Comparison of ENCODE assay signal across 20 cellular contexts in genomic region chr6:38185244-38185643, GRCh38.
DNase-seq lines count a peak whose midpoint lies in the region; ATAC-seq, FAIRE-seq and TF ChIP-seq lines count a peak whose summit lies in the region.
"Had no signal": no experiment of that assay in that cellular context is flagged by ENCODE, and none has a peak within 500 bp of the region (broad histone marks: within the 10 kb centered on the region; RNA-seq: fewer than 3 reads in every experiment).

No MANE protein-coding gene starts in this region.

- intact Hi-C loops in spleen (cut with DNase I; ENCODE audit: low total_unique reads) = no loop called here

- H3K27ac ChIP-seq in caudate nucleus (ENCODE audit: low read depth, low read length) (peak overlapping the region; percentile 46), spleen (no peak overlapping the region)
- H3K27ac ChIP-seq: A549, GM23248, SJCRH30 had no signal

- no peak for ATAC-seq in GM19452 (IDR thresholded peaks at IDR 0.05; ENCODE audit: unreplicated experiment)
- ATAC-seq: A549 had no signal

- 94 to 97% (median 95%) methylated on average over 6 of the region's 6 CpGs for WGBS in spleen, 5 donors

- TF ChIP-seq CTCF in spleen (IDR thresholded peaks at IDR 0.05 in 8 of 11, conservative IDR thresholded peaks at IDR 0.05 in 3 of 11) = no peak

- no peaks in the 10 kb centered on the region for H3K4me1 ChIP-seq in spleen
- H3K4me1 ChIP-seq: A549, SJCRH30 had no signal

- no peak for TF ChIP-seq POLR2A in spleen (IDR thresholded peaks at IDR 0.05)

- H3K27me3 ChIP-seq in H7 (ENCODE audit: control insufficient read depth, insufficient read depth, low read length) (no peaks in the 10 kb centered on the region), spleen (replicated peaks in 1 of 7) (no peaks in the 10 kb centered on the region)
- H3K27me3 ChIP-seq: BE2C, SJCRH30 had no signal

- FAIRE-seq in urothelium cell line (lab: Jason Lieb, UNC) = no peak
- FAIRE-seq: A549, RCC 7860 had no signal

- H3K4me3 ChIP-seq in H7 (ENCODE audit: insufficient read depth, low read depth, low read length) (no peak overlapping the region), spleen (no peak overlapping the region)
- H3K4me3 ChIP-seq: A549, GM23248, SJCRH30 had no signal

- no peaks in the 10 kb centered on the region for H3K36me3 ChIP-seq in H7 (replicated peaks; ENCODE audit: control insufficient read depth, insufficient read depth, low read length)
- peaks cover 0 to 43% (median 0%) of the 10 kb centered on the region in 6 donors for H3K36me3 ChIP-seq in spleen
- H3K36me3 ChIP-seq: BE2C, SJCRH30 had no signal

- peak; percentile 2 for DNase-seq in H7
- DNase-seq in caudate nucleus (lab: John Stamatoyannopoulos, UW) = peak in 14 of 61 donors; percentile 17 to 42 (median 30)
- peak; percentile 55 for DNase-seq in medulla oblongata (ENCODE audit: extremely low spot score)
- peak; percentile 29 for DNase-seq in spleen
- DNase-seq in urothelium cell line (ENCODE audit: low spot score) = no peak
- no peak for DNase-seq in NCI-H2107 treated with DMSO at 0.1 percent for 48 hours (lab: John Stamatoyannopoulos, UW; ENCODE audit: unreplicated experiment)
- DNase-seq in SW480 (ENCODE audit: low spot score) = no peak
- DNase-seq: BE2C, GM23248, HCEC 1CT, KG1, NCI-H1092, NCI-H1436 treated with DMSO at 0.1 percent for 48 hours, NCI-H2171, NCI-H345, NCI-H774, SJCRH30 had no signal

- no peaks in the 10 kb centered on the region for H3K9me3 ChIP-seq in spleen
- H3K9me3 ChIP-seq: A549, BE2C, SJCRH30 had no signal

Comparison
In these comparisons a context has a peak if more than half of its experiments do, and no peak if none do; other contexts are left out.
1. DNase-seq: peak in H7 (single experiment), medulla oblongata (single experiment) and spleen (single experiment); none in urothelium cell line (single experiment), NCI-H2107 treated with DMSO at 0.1 percent for 48 hours (single experiment) and SW480 (single experiment).